ENCODE assay signal across 1 cellular context in the genomic region with DNA sequence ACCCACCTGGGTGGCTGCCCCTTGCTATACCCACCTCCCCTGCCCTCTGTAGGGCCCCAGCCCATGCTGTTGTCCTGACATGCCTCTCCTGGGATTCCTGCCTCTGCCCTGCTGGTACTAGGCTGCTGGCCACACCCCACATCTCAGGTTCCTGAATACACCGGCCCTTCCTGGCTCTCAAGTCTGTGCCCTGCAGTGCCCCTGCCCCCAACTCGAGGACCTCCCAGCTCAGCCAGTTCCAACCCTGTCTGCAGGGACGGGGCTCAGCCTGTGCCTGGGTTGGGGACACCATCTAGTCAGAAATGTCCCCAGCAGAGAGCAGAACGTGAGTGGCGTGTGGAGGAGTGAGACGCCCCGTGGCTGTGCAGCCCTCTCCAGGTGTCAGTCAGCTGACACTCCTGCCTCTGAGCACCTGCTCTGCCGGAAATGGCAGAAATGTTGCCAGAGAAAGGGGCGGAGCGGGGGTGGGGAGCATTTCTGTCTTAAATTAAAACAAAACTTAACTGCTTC.
TF ChIP-seq lines count a peak whose summit lies in the region.

No MANE protein-coding gene starts in this region.

TF ChIP-seq in HepG2, 621 proteins besides CTCF, POLR2A, EP300 and RAD21:
- TF ChIP-seq AGO2 (optimal IDR thresholded peaks at IDR 0.05; ENCODE audit: low read depth, low read length): peak; percentile 13
- TF ChIP-seq, protein P1, sequence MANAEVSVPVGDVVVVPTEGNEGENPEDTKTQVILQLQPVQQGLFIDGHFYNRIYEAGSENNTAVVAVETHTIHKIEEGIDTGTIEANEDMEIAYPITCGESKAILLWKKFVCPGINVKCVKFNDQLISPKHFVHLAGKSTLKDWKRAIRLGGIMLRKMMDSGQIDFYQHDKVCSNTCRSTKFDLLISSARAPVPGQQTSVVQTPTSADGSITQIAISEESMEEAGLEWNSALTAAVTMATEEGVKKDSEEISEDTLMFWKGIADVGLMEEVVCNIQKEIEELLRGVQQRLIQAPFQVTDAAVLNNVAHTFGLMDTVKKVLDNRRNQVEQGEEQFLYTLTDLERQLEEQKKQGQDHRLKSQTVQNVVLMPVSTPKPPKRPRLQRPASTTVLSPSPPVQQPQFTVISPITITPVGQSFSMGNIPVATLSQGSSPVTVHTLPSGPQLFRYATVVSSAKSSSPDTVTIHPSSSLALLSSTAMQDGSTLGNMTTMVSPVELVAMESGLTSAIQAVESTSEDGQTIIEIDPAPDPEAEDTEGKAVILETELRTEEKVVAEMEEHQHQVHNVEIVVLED (CRISPR knock-in tag; IDR thresholded peaks at IDR 0.05; ENCODE audit: borderline replicate concordance): no peak
- TF ChIP-seq, protein P2, sequence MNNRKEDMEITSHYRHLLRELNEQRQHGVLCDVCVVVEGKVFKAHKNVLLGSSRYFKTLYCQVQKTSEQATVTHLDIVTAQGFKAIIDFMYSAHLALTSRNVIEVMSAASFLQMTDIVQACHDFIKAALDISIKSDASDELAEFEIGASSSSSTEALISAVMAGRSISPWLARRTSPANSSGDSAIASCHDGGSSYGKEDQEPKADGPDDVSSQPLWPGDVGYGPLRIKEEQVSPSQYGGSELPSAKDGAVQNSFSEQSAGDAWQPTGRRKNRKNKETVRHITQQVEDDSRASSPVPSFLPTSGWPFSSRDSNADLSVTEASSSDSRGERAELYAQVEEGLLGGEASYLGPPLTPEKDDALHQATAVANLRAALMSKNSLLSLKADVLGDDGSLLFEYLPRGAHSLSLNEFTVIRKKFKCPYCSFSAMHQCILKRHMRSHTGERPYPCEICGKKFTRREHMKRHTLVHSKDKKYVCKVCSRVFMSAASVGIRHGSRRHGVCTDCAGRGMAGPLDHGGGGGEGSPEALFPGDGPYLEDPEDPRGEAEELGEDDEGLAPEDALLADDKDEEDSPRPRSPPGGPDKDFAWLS (CRISPR knock-in tag; IDR thresholded peaks at IDR 0.05; ENCODE audit: borderline replicate concordance): no peak
